Comparison of ENCODE assay signal across 11 cellular contexts in genomic region chr6:5471637-5472430, GRCh38.
DNase-seq lines count a peak whose midpoint lies in the region; ATAC-seq, FAIRE-seq and TF ChIP-seq lines count a peak whose summit lies in the region.
"Had no signal": no experiment of that assay in that cellular context is flagged by ENCODE, and none has a peak within 500 bp of the region (broad histone marks: within the 10 kb centered on the region; RNA-seq: fewer than 3 reads in every experiment).

No MANE protein-coding gene starts in this region.

- FAIRE-seq in endothelial cell of umbilical vein (lab: Jason Lieb, UNC), result no peak
- FAIRE-seq in kidney (lab: Jason Lieb, UNC), result no peak
- no peak for FAIRE-seq in small intestine (lab: Jason Lieb, UNC)

- H3K4me1 Mint-ChIP-seq in natural killer cell, result peaks cover 0 to 18% of the 10 kb centered on the region in 2 donors
- peaks cover 3 to 7% of the 10 kb centered on the region in 2 donors for H3K4me1 Mint-ChIP-seq in natural killer cell treated with Interleukin-12 subunit alpha and Interleukin-12 subunit beta and Interleukin-15 and Interleukin-18, amount 100 ng/mL, for 72 hours (ENCODE audit: low read depth in 2 of 2)
- no peaks in the 10 kb centered on the region for H3K4me1 Mint-ChIP-seq in stimulated activated effector memory CD8-positive, alpha-beta T cell treated with anti-CD3 and anti-CD28 coated beads, Interleukin-12 subunit alpha, Interleukin-12 subunit beta, amount 100 ng/mL, for 72 hours

- no peak overlapping the region for H3K9ac ChIP-seq in endothelial cell of umbilical vein (replicated peaks; ENCODE audit: extremely low read depth, insufficient read depth, low read length)
- no peak overlapping the region for H3K9ac ChIP-seq in kidney (ENCODE audit: low read length in 2 of 2)

- intact Hi-C loops in natural killer cell (cut with micrococcal nuclease) (loop anchor here (1.0 to 5.0 kb wide), 6 partner anchors 48 to 1075 kb away; no protein-coding TSS in a partner anchor), endothelial cell of umbilical vein (cut with micrococcal nuclease) (loop anchor here (1.0 to 5.0 kb wide), 8 partner anchors 200 to 1075 kb away; no protein-coding TSS in a partner anchor), kidney (cut with DNase I) (no loop called here)

- no peak for DNase-seq in natural killer cell
- no peak for DNase-seq in natural killer cell treated with Interleukin-12 subunit alpha and Interleukin-12 subunit beta and Interleukin-15 and Interleukin-18, amount 100 ng/mL, for 72 hours (ENCODE audit: low spot score)
- DNase-seq in NCI-H82 treated with DMSO at 0.1 percent for 48 hours (lab: John Stamatoyannopoulos, UW; ENCODE audit: unreplicated experiment), result peak; percentile 99
- peak; percentile 20 for DNase-seq in endothelial cell of umbilical vein (ENCODE audit: low read depth, low spot score)
- no peak for DNase-seq in kidney
- no peak for DNase-seq in H4 (ENCODE audit: low spot score)
- no peak for DNase-seq in small intestine
- DNase-seq in stimulated activated effector memory CD8-positive, alpha-beta T cell treated with anti-CD3 and anti-CD28 coated beads, Interleukin-12 subunit alpha, Interleukin-12 subunit beta, amount 100 ng/mL, for 72 hours (ENCODE audit: low spot score in 2 of 2), result no peak

- H3K4me1 ChIP-seq in endothelial cell of umbilical vein (ENCODE audit: control insufficient read depth, extremely low read depth, insufficient read depth, low read length) (no peaks in the 10 kb centered on the region), kidney (ENCODE audit: control insufficient read depth in 1 of 2, insufficient read depth in 1 of 2, low read depth in 1 of 2, low read length in 2 of 2) (no peaks in the 10 kb centered on the region), small intestine (ENCODE audit: control insufficient read depth in 2 of 2, insufficient read depth in 1 of 2, low read depth in 1 of 2, low read length in 1 of 2) (no peaks in the 10 kb centered on the region)

- no peaks in the 10 kb centered on the region for H3K36me3 ChIP-seq in endothelial cell of umbilical vein (ENCODE audit: control insufficient read depth in 2 of 2, extremely low read depth in 1 of 2, insufficient read depth in 2 of 2, low read length in 2 of 2)
- no peaks in the 10 kb centered on the region for H3K36me3 ChIP-seq in kidney (ENCODE audit: control insufficient read depth in 1 of 2, insufficient read depth in 2 of 2, low read length in 2 of 2)
- H3K36me3 ChIP-seq in small intestine (ENCODE audit: control insufficient read depth in 2 of 2, insufficient read depth in 2 of 2, low read length in 2 of 2), result peaks cover 0 to 2% of the 10 kb centered on the region in 2 donors

- no peak overlapping the region for H2AFZ ChIP-seq in endothelial cell of umbilical vein (ENCODE audit: low read depth, low read length)

- no peaks in the 10 kb centered on the region for H3K27me3 ChIP-seq in endothelial cell of umbilical vein (ENCODE audit: control insufficient read depth in 2 of 2, insufficient read depth in 2 of 2, low read length in 2 of 2)
- no peaks in the 10 kb centered on the region for H3K27me3 ChIP-seq in small intestine (ENCODE audit: control insufficient read depth in 2 of 2, insufficient read depth in 2 of 2, low read length in 2 of 2)

- no peak overlapping the region for H3K27ac Mint-ChIP-seq in natural killer cell
- no peak overlapping the region for H3K27ac Mint-ChIP-seq in natural killer cell treated with Interleukin-12 subunit alpha and Interleukin-12 subunit beta and Interleukin-15 and Interleukin-18, amount 100 ng/mL, for 72 hours
- H3K27ac Mint-ChIP-seq in stimulated activated effector memory CD8-positive, alpha-beta T cell treated with anti-CD3 and anti-CD28 coated beads, Interleukin-12 subunit alpha, Interleukin-12 subunit beta, amount 100 ng/mL, for 72 hours, result no peak overlapping the region
- H3K27ac Mint-ChIP-seq: activated CD8-positive, alpha-beta T cell treated with anti-CD3 and anti-CD28 coated beads, Interleukin-2, amount 10 ng/mL, durations not matched to agents 7 days and 5 days; activated naive CD4-positive, alpha-beta T cell treated with anti-CD3 and anti-CD28 coated beads, Interleukin-2, amount 50 U/mL, for 24 hours had no signal

- ATAC-seq in natural killer cell, result peak; percentile 33 to 41 (median 38)
- ATAC-seq in natural killer cell treated with Interleukin-12 subunit alpha and Interleukin-12 subunit beta and Interleukin-15 and Interleukin-18, amount 100 ng/mL, for 72 hours, result no peak
- ATAC-seq in stimulated activated effector memory CD8-positive, alpha-beta T cell treated with anti-CD3 and anti-CD28 coated beads, Interleukin-12 subunit alpha, Interleukin-12 subunit beta, amount 100 ng/mL, for 72 hours, result no peak

- H3K4me3 ChIP-seq in endothelial cell of umbilical vein (replicated peaks in 1 of 3; ENCODE audit: insufficient read depth in 1 of 3, low read depth in 1 of 3, low read length in 3 of 3) (no peak overlapping the region), kidney (ENCODE audit: low read length in 2 of 2) (no peak overlapping the region), small intestine (ENCODE audit: low read depth in 1 of 2, low read length in 2 of 2) (no peak overlapping the region)
- H3K4me3 ChIP-seq: lung had no signal

- POLR2A ChIA-PET in endothelial cell of umbilical vein (lab: Charles Lee), result no interaction called here

- CTCF ChIA-PET in endothelial cell of umbilical vein (lab: Charles Lee), result interaction anchor here (0.5 to 2.9 kb wide), 86 partner anchors 9 to 1225 kb away, joined by 3 to 69 read pairs (median 5); partner anchors contain the start of gene NRN1

- no peaks in the 10 kb centered on the region for H4K20me1 ChIP-seq in endothelial cell of umbilical vein (replicated peaks; ENCODE audit: control insufficient read depth, extremely low read depth, insufficient read depth, low read length)

- no peak for TF ChIP-seq POLR2A in endothelial cell of umbilical vein (IDR thresholded peaks at IDR 0.05; ENCODE audit: low read depth, low read length)

- H3K9me3 ChIP-seq in endothelial cell of umbilical vein (replicated peaks; ENCODE audit: control insufficient read depth, insufficient read depth, low read length) (no peaks in the 10 kb centered on the region), kidney (ENCODE audit: control insufficient read depth in 1 of 2, low read length in 2 of 2) (no peaks in the 10 kb centered on the region), small intestine (ENCODE audit: control insufficient read depth, low read depth) (no peaks in the 10 kb centered on the region)

- no peaks in the 10 kb centered on the region for H3K79me2 ChIP-seq in endothelial cell of umbilical vein (ENCODE audit: control insufficient read depth, insufficient read depth, low read length)

- WGBS in small intestine, 3 donors, result 91 to 92% (median 92%) methylated on average over 12 of the region's 12 CpGs

- no peaks in the 10 kb centered on the region for H3K27me3 Mint-ChIP-seq in natural killer cell (ENCODE audit: low read depth in 2 of 2)
- no peaks in the 10 kb centered on the region for H3K27me3 Mint-ChIP-seq in natural killer cell treated with Interleukin-12 subunit alpha and Interleukin-12 subunit beta and Interleukin-15 and Interleukin-18, amount 100 ng/mL, for 72 hours
- H3K27me3 Mint-ChIP-seq: activated naive CD4-positive, alpha-beta T cell treated with anti-CD3 and anti-CD28 coated beads, Interleukin-2, amount 50 U/mL, for 24 hours had no signal

- H3K9me3 Mint-ChIP-seq in natural killer cell, result no peaks in the 10 kb centered on the region
- no peaks in the 10 kb centered on the region for H3K9me3 Mint-ChIP-seq in natural killer cell treated with Interleukin-12 subunit alpha and Interleukin-12 subunit beta and Interleukin-15 and Interleukin-18, amount 100 ng/mL, for 72 hours
- H3K9me3 Mint-ChIP-seq in stimulated activated effector memory CD8-positive, alpha-beta T cell treated with anti-CD3 and anti-CD28 coated beads, Interleukin-12 subunit alpha, Interleukin-12 subunit beta, amount 100 ng/mL, for 72 hours, result no peaks in the 10 kb centered on the region
- H3K9me3 Mint-ChIP-seq: activated naive CD4-positive, alpha-beta T cell treated with anti-CD3 and anti-CD28 coated beads, Interleukin-2, amount 50 U/mL, for 24 hours had no signal

- H3K27ac ChIP-seq in endothelial cell of umbilical vein (ENCODE audit: insufficient read depth, low read depth, low read length) (no peak overlapping the region), kidney (ENCODE audit: low read depth in 2 of 2, low read length in 2 of 2) (no peak overlapping the region), small intestine (ENCODE audit: low read depth in 1 of 2, low read length in 1 of 2) (no peak overlapping the region)

- H3K9me1 ChIP-seq in endothelial cell of umbilical vein (replicated peaks; ENCODE audit: control insufficient read depth, extremely low read depth, insufficient read depth, low read length), result no peaks in the 10 kb centered on the region

- no peak for TF ChIP-seq CTCF in natural killer cell (IDR thresholded peaks at IDR 0.05)
- no peak for TF ChIP-seq CTCF in endothelial cell of umbilical vein (IDR thresholded peaks at IDR 0.05; ENCODE audit: extremely low read depth in 1 of 2, insufficient read depth in 1 of 2, low read depth in 1 of 2, low read length in 2 of 2)
- no peak for TF ChIP-seq CTCF in kidney (IDR thresholded peaks at IDR 0.05; ENCODE audit: borderline replicate concordance, extremely low read depth, insufficient read depth)

- no TSS peak for BruUV-seq in endothelial cell of umbilical vein (replicated peaks; lab: Mats Ljungman, UMichigan)

- dilution Hi-C loops in endothelial cell of umbilical vein (cut with MboI; ENCODE audit: extremely low pct_ligation_motif_present, low sequenced_read_pairs), result no loop called here

- H3K36me3 Mint-ChIP-seq in natural killer cell, result no peaks in the 10 kb centered on the region
- H3K36me3 Mint-ChIP-seq in natural killer cell treated with Interleukin-12 subunit alpha and Interleukin-12 subunit beta and Interleukin-15 and Interleukin-18, amount 100 ng/mL, for 72 hours, result no peaks in the 10 kb centered on the region
- H3K36me3 Mint-ChIP-seq in stimulated activated effector memory CD8-positive, alpha-beta T cell treated with anti-CD3 and anti-CD28 coated beads, Interleukin-12 subunit alpha, Interleukin-12 subunit beta, amount 100 ng/mL, for 72 hours, result no peaks in the 10 kb centered on the region

- no peak overlapping the region for H3K4me3 Mint-ChIP-seq in natural killer cell
- H3K4me3 Mint-ChIP-seq in natural killer cell treated with Interleukin-12 subunit alpha and Interleukin-12 subunit beta and Interleukin-15 and Interleukin-18, amount 100 ng/mL, for 72 hours, result no peak overlapping the region
- no peak overlapping the region for H3K4me3 Mint-ChIP-seq in stimulated activated effector memory CD8-positive, alpha-beta T cell treated with anti-CD3 and anti-CD28 coated beads, Interleukin-12 subunit alpha, Interleukin-12 subunit beta, amount 100 ng/mL, for 72 hours
- H3K4me3 Mint-ChIP-seq: activated CD8-positive, alpha-beta T cell treated with anti-CD3 and anti-CD28 coated beads, Interleukin-2, amount 10 ng/mL, durations not matched to agents 7 days and 5 days; activated naive CD4-positive, alpha-beta T cell treated with anti-CD3 and anti-CD28 coated beads, Interleukin-2, amount 50 U/mL, for 24 hours had no signal

- no peak overlapping the region for H3K4me2 ChIP-seq in endothelial cell of umbilical vein (ENCODE audit: insufficient read depth, low read length)

TF ChIP-seq in endothelial cell of umbilical vein, 7 proteins besides CTCF, POLR2A, EP300 and RAD21 (continues in another document):
- TF ChIP-seq FOS (IDR thresholded peaks at IDR 0.05; ENCODE audit: borderline replicate concordance, insufficient read depth, low read length), result no peak

Comparison
In these comparisons a context has a peak if more than half of its experiments do, and no peak if none do; other contexts are left out.
1. ATAC-seq: peak in natural killer cell (3 of 3); none in natural killer cell treated with Interleukin-12 subunit alpha and Interleukin-12 subunit beta and Interleukin-15 and Interleukin-18, amount 100 ng/mL, for 72 hours (0 of 2) and stimulated activated effector memory CD8-positive, alpha-beta T cell treated with anti-CD3 and anti-CD28 coated beads, Interleukin-12 subunit alpha, Interleukin-12 subunit beta, amount 100 ng/mL, for 72 hours (single experiment).
2. DNase-seq: peak in NCI-H82 treated with DMSO at 0.1 percent for 48 hours (single experiment) and endothelial cell of umbilical vein (single experiment); none in natural killer cell (single experiment), natural killer cell treated with Interleukin-12 subunit alpha and Interleukin-12 subunit beta and Interleukin-15 and Interleukin-18, amount 100 ng/mL, for 72 hours (single experiment), kidney (single experiment), H4 (single experiment), small intestine (single experiment) and stimulated activated effector memory CD8-positive, alpha-beta T cell treated with anti-CD3 and anti-CD28 coated beads, Interleukin-12 subunit alpha, Interleukin-12 subunit beta, amount 100 ng/mL, for 72 hours (0 of 2).